Comparison of ENCODE assay signal across 8 cellular contexts in the genomic region with DNA sequence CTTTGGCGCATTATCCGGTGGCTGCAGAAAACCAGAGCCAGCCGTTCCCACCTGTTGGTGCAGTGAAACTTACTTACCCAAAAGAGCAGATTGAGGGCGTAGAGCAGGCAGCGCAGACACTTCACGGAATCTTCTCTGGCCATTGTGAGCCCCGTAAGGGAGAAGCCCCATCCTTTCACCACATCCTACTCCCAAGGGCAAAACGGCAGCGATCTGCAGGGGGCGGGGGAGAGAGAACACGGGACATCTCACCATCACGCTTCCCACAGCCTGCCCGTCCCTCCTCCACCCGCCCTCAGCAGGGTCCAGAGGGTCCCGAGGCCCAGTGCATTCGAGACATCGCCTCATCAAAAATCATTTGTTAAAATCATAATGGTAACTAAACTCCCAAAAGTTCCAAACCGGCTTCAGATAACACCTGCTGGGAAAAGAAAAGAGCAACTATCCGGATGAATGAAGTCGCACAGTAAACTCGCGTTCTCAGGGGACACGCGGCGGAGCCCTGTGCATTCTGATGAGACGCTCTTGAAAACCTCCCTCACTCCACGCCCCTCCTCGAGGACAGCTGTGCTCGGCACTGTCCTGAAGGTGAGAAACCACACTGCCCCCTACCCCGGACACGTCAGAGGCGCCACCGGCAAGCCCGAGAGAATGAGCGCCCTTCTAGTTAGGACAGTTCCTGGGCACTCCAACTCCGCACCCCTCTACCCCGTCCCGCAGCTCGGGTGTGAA. TPM values are rescaled to one million over a fixed set of nuclear protein-coding genes. Genes with fewer than 3 reads are reported as not detected.
DNase-seq lines count a peak whose midpoint lies in the region; ATAC-seq and TF ChIP-seq lines count a peak whose summit lies in the region.

No MANE protein-coding gene starts in this region.

- H4K91ac ChIP-seq in mesenchymal stem cell (ENCODE audit: low read length): no peak overlapping the region

- no peaks in the 10 kb centered on the region for H3K9me3 ChIP-seq in endocrine pancreas (ENCODE audit: control insufficient read depth, low read length)
- no peaks in the 10 kb centered on the region for H3K9me3 ChIP-seq in mesenchymal stem cell (ENCODE audit: control insufficient read depth, low read length)
- no peaks in the 10 kb centered on the region for H3K9me3 ChIP-seq in tibial nerve

- H3K9ac ChIP-seq in endocrine pancreas (ENCODE audit: control insufficient read depth, insufficient read depth, low read length): peak overlapping the region; percentile 8
- H3K9ac ChIP-seq in mesenchymal stem cell (ENCODE audit: low read length): peak overlapping the region; percentile 26

- peaks cover 12% of the 10 kb centered on the region for H3K4me1 Mint-ChIP-seq in T-helper 1 cell treated with Interleukin-12 subunit alpha and Interleukin-12 subunit beta and Interleukin-4 antibody, amounts not matched to agents 30 μg/mL and 1 μg/mL, for 36 hours (ENCODE audit: low read depth)

- H3K18ac ChIP-seq in mesenchymal stem cell (ENCODE audit: low read depth in 1 of 2, low read length in 2 of 2): peak overlapping the region; percentile 34 to 76

- no peak overlapping the region for H3K23ac ChIP-seq in mesenchymal stem cell (ENCODE audit: low read length in 2 of 2)

- no peak overlapping the region for H2BK120ac ChIP-seq in mesenchymal stem cell (ENCODE audit: low read depth, low read length)

- no peaks in the 10 kb centered on the region for H3K9me3 Mint-ChIP-seq in T-helper 1 cell treated with Interleukin-12 subunit alpha and Interleukin-12 subunit beta and Interleukin-4 antibody, amounts not matched to agents 30 μg/mL and 1 μg/mL, for 36 hours

- H3K36me3 Mint-ChIP-seq in T-helper 1 cell treated with Interleukin-12 subunit alpha and Interleukin-12 subunit beta and Interleukin-4 antibody, amounts not matched to agents 30 μg/mL and 1 μg/mL, for 36 hours (ENCODE audit: low read depth): peaks cover 2% of the 10 kb centered on the region

- H3K36me3 ChIP-seq in endocrine pancreas (ENCODE audit: control insufficient read depth, insufficient read depth, low read length) (no peaks in the 10 kb centered on the region), mesenchymal stem cell (ENCODE audit: control insufficient read depth in 1 of 2, insufficient read depth in 2 of 2, low read depth in 1 of 2, low read length in 2 of 2) (no peaks in the 10 kb centered on the region), tibial nerve (no peaks in the 10 kb centered on the region)

- H3K27ac ChIP-seq in mesenchymal stem cell (ENCODE audit: low read length, poor library complexity, severe bottlenecking) (no peak overlapping the region), tibial nerve (peak overlapping the region in 3 of 4 donors; percentile 72 to 87 (median 86))

- H3K27ac Mint-ChIP-seq in T-helper 1 cell treated with Interleukin-12 subunit alpha and Interleukin-12 subunit beta and Interleukin-4 antibody, amounts not matched to agents 30 μg/mL and 1 μg/mL, for 36 hours: no peak overlapping the region

- ATAC-seq in GM21786 (IDR thresholded peaks at IDR 0.05; ENCODE audit: unreplicated experiment): peak; percentile 74

- H3K27me3 Mint-ChIP-seq in T-helper 1 cell treated with Interleukin-12 subunit alpha and Interleukin-12 subunit beta and Interleukin-4 antibody, amounts not matched to agents 30 μg/mL and 1 μg/mL, for 36 hours (ENCODE audit: low read depth): peaks cover 65% of the 10 kb centered on the region

- H3K79me1 ChIP-seq in mesenchymal stem cell (replicated peaks; ENCODE audit: low read length, poor library complexity, severe bottlenecking): peaks cover 4% of the 10 kb centered on the region

- peak overlapping the region in 1 of 2 experiments; percentile 39 for H2BK12ac ChIP-seq in mesenchymal stem cell (ENCODE audit: low read length in 2 of 2)

- TF ChIP-seq EP300 in tibial nerve (IDR thresholded peaks at IDR 0.05): no peak

- H3K27me3 ChIP-seq in endocrine pancreas (ENCODE audit: control insufficient read depth, insufficient read depth, low read length) (no peaks in the 10 kb centered on the region), mesenchymal stem cell (ENCODE audit: control insufficient read depth in 1 of 2, insufficient read depth in 1 of 2, low read length in 2 of 2) (no peaks in the 10 kb centered on the region), tibial nerve (peaks cover 0 to 3% of the 10 kb centered on the region in 2 donors)

- no peak overlapping the region for H2BK15ac ChIP-seq in mesenchymal stem cell (ENCODE audit: low read depth, poor library complexity, severe bottlenecking)

- H3K4ac ChIP-seq in mesenchymal stem cell (ENCODE audit: low read depth in 1 of 2, low read length in 2 of 2): peak overlapping the region in 1 of 2 experiments; percentile 75

- H3K4me3 ChIP-seq in endocrine pancreas (ENCODE audit: control insufficient read depth, insufficient read depth, low read length) (peak overlapping the region; percentile 73), mesenchymal stem cell (ENCODE audit: insufficient read depth in 1 of 2, low read depth in 1 of 2, low read length in 2 of 2) (peak overlapping the region; percentile 83 to 85), tibial nerve (peak overlapping the region; percentile 44 to 75 (median 55))

- no peak for TF ChIP-seq CTCF in tibial nerve (IDR thresholded peaks at IDR 0.05)

- peak overlapping the region; percentile 78 for H3K4me3 Mint-ChIP-seq in T-helper 1 cell treated with Interleukin-12 subunit alpha and Interleukin-12 subunit beta and Interleukin-4 antibody, amounts not matched to agents 30 μg/mL and 1 μg/mL, for 36 hours

- DNase-seq in NCI-H1092 treated with DMSO at 0.1 percent for 48 hours (lab: John Stamatoyannopoulos, UW) (peak; percentile 57), NCI-H1092 (lab: John Stamatoyannopoulos, UW) (no peak), HuH-7.5 (ENCODE audit: low spot score) (peak; percentile 47), mesenchymal stem cell (peak; percentile 74), tibial nerve (ENCODE audit: low spot score in 2 of 2) (no peak)

- TF ChIP-seq POLR2A in tibial nerve (IDR thresholded peaks at IDR 0.05): no peak

- 6% methylated on average over 29 of the region's 39 CpGs for WGBS in mesenchymal stem cell
- 6 to 8% methylated on average over 38 to 39 of the region's 39 CpGs for WGBS in tibial nerve, 2 donors

- no peak overlapping the region for H2BK5ac ChIP-seq in mesenchymal stem cell (ENCODE audit: low read depth, low read length, poor library complexity, severe bottlenecking)

- H2AK5ac ChIP-seq in mesenchymal stem cell (ENCODE audit: low read length, severe bottlenecking): no peak overlapping the region

- no peak overlapping the region for H4K8ac ChIP-seq in mesenchymal stem cell (ENCODE audit: low read length)

- H3K4me2 ChIP-seq in mesenchymal stem cell (ENCODE audit: low read length, poor library complexity, severe bottlenecking): peak overlapping the region; percentile 53

- H3K4me1 ChIP-seq in endocrine pancreas (ENCODE audit: control insufficient read depth, insufficient read depth, low read length) (no peaks in the 10 kb centered on the region), mesenchymal stem cell (ENCODE audit: control insufficient read depth, insufficient read depth, low read depth, low read length) (peaks cover 4% of the 10 kb centered on the region), tibial nerve (peaks cover 0 to 16% (median 0%) of the 10 kb centered on the region in 4 donors)

- no peak overlapping the region for H3K14ac ChIP-seq in mesenchymal stem cell (ENCODE audit: low read length in 2 of 2)

- no peak overlapping the region for H2AFZ ChIP-seq in mesenchymal stem cell (ENCODE audit: low read depth, low read length)

RNA-seq across cellular contexts. Expression of gene TSPAN12, which starts 1.2 kb away (rescaled TPM):
- polyA plus RNA-seq in mesenchymal stem cell (2013, experiment 1 of 2): 22.9 TPM
- 25.0 TPM for polyA plus RNA-seq in mesenchymal stem cell (2013, experiment 2 of 2)
- 10 to 100 TPM in 1 of 4 donors, 1 to 10 TPM in 3; 2.7 to 11.1 (median 6.1) TPM for total RNA-seq in tibial nerve

Comparison
In these comparisons a context has a peak if more than half of its experiments do, and no peak if none do; other contexts are left out.
1. DNase-seq: peak in NCI-H1092 treated with DMSO at 0.1 percent for 48 hours (single experiment), HuH-7.5 (single experiment) and mesenchymal stem cell (single experiment); none in NCI-H1092 (single experiment) and tibial nerve (0 of 2).
2. Peak in every context shown above with its lines, with median percentiles within 50 percentile points of each other: H3K4me3 ChIP-seq.